1 cellular context compared by ENCODE assay signal in genomic region chr20:31678389-31679356, GRCh38.
TF ChIP-seq lines count a peak whose summit lies in the region.

No MANE protein-coding gene starts in this region.

TF ChIP-seq in HepG2, 621 proteins besides CTCF, POLR2A, EP300 and RAD21 (continued from another document and continues in another):
- TF ChIP-seq ZBTB49 (CRISPR knock-in tag; IDR thresholded peaks at IDR 0.05; ENCODE audit: borderline replicate concordance) (no peak), DPF2 (CRISPR knock-in tag; IDR thresholded peaks at IDR 0.05; ENCODE audit: borderline replicate concordance, low read depth) (no peak), TBP (CRISPR knock-in tag; IDR thresholded peaks at IDR 0.05) (no peak), PAXIP1 (CRISPR knock-in tag; conservative IDR thresholded peaks at IDR 0.05) (peak; percentile 74), NFIC (IDR thresholded peaks at IDR 0.05; ENCODE audit: low read length) (no peak), NFKB2 (CRISPR knock-in tag; IDR thresholded peaks at IDR 0.05; ENCODE audit: borderline replicate concordance) (no peak), HES4 (CRISPR knock-in tag; IDR thresholded peaks at IDR 0.05; ENCODE audit: borderline replicate concordance) (no peak), ZBTB33 (CRISPR knock-in tag; IDR thresholded peaks at IDR 0.05) (peak; percentile 71), NFRKB (IDR thresholded peaks at IDR 0.05) (no peak), ZBTB1 (CRISPR knock-in tag; IDR thresholded peaks at IDR 0.05; ENCODE audit: borderline replicate concordance) (no peak), JUNB (CRISPR knock-in tag; IDR thresholded peaks at IDR 0.05; ENCODE audit: borderline replicate concordance) (no peak; the same call in 1 of the 2 replicates), ZNF530 (CRISPR knock-in tag; IDR thresholded peaks at IDR 0.05; ENCODE audit: low read depth) (no peak), HMGA1 (CRISPR knock-in tag; conservative IDR thresholded peaks at IDR 0.05) (no peak), CREM (IDR thresholded peaks at IDR 0.05) (peak; percentile 57; the same call in 1 of the 2 replicates), CREM (CRISPR knock-in tag; IDR thresholded peaks at IDR 0.05) (no peak), KMT2A (CRISPR knock-in tag; IDR thresholded peaks at IDR 0.05) (peak; percentile 65; the same call in 1 of the 2 replicates), ETV6 (CRISPR knock-in tag; conservative IDR thresholded peaks at IDR 0.05) (no peak), ZNF850 (CRISPR knock-in tag; conservative IDR thresholded peaks at IDR 0.05) (no peak), ZBTB7A (CRISPR knock-in tag; IDR thresholded peaks at IDR 0.05) (no peak), ZNF580 (CRISPR knock-in tag; IDR thresholded peaks at IDR 0.05; ENCODE audit: borderline replicate concordance, low read depth) (no peak), FUBP1 (CRISPR knock-in tag; IDR thresholded peaks at IDR 0.05; ENCODE audit: borderline replicate concordance) (no peak), TRAFD1 (CRISPR knock-in tag; IDR thresholded peaks at IDR 0.05; ENCODE audit: borderline replicate concordance) (no peak; the same call in 1 of the 2 replicates), ZSCAN31 (CRISPR knock-in tag; IDR thresholded peaks at IDR 0.05; ENCODE audit: low read depth) (0 out of 2 replicates have a peak, but pooled peaks have one; percentile 56), ZFP41 (CRISPR knock-in tag; IDR thresholded peaks at IDR 0.05; ENCODE audit: borderline replicate concordance) (no peak), SRSF1 (optimal IDR thresholded peaks at IDR 0.05; ENCODE audit: low read depth, low read length) (no peak), BRF2 (CRISPR knock-in tag; IDR thresholded peaks at IDR 0.05) (no peak), ZC3H4 (CRISPR knock-in tag; IDR thresholded peaks at IDR 0.05; ENCODE audit: borderline replicate concordance) (no peak), ZNF782 (CRISPR knock-in tag; IDR thresholded peaks at IDR 0.05; ENCODE audit: borderline replicate concordance) (0 out of 2 replicates have a peak, but pooled peaks have one; percentile 3), ZKSCAN1 (IDR thresholded peaks at IDR 0.05; ENCODE audit: low read length) (no peak), ZBTB40 (IDR thresholded peaks at IDR 0.05) (no peak), ZBTB40 (CRISPR knock-in tag; IDR thresholded peaks at IDR 0.05) (no peak), PHF5A (CRISPR knock-in tag; IDR thresholded peaks at IDR 0.05; ENCODE audit: low read depth, unreplicated experiment) (no peak), MEIS2 (CRISPR knock-in tag; IDR thresholded peaks at IDR 0.05) (no peak), ZNF766 (CRISPR knock-in tag; IDR thresholded peaks at IDR 0.05; ENCODE audit: borderline replicate concordance) (no peak), SALL1 (CRISPR knock-in tag; IDR thresholded peaks at IDR 0.05) (peak; percentile 73), POLR2AphosphoS2 (IDR thresholded peaks at IDR 0.05; ENCODE audit: low read depth, low read length) (no peak; the same call in 1 of the 2 replicates)
